Comparison of ENCODE assay signal across 16 cellular contexts in the genomic region with DNA sequence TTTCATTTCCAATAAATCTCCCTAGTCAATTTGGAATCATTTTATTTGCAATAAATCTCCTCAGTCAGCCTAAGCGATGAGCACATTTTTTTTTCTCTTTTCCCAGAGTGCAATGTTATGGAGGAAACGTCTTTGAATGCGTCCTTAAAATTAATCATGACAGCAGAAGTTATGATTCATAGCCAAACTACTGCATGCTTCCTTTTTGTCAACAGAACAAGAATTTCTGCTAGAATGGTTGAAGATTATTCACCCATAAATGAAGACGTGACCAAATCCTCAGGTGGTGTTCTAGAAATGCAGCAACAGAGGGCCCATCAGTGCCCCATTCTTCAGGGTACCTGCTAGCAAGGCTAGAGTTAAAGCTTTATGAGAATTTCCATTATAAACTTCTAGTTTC.
DNase-seq lines count a peak whose midpoint lies in the region; ATAC-seq and TF ChIP-seq lines count a peak whose summit lies in the region.
"Had no signal": no experiment of that assay in that cellular context is flagged by ENCODE, and none has a peak within 500 bp of the region (broad histone marks: within the 10 kb centered on the region; RNA-seq: fewer than 3 reads in every experiment).

No MANE protein-coding gene starts in this region.

- DNase-seq in BJ (ENCODE audit: low read depth) (peak; percentile 13), HFFc6 (peak; percentile 30), astrocyte of the hippocampus (ENCODE audit: low read depth, low spot score) (peak; percentile 46), kidney epithelial cell (ENCODE audit: low read depth) (peak; percentile 31), vagina (ENCODE audit: extremely low spot score in 2 of 2) (no peak), NCI-H524 (lab: John Stamatoyannopoulos, UW) (no peak), NCI-H82 (lab: John Stamatoyannopoulos, UW) (no peak)
- DNase-seq: activated CD8-positive, alpha-beta T cell treated with anti-CD3 and anti-CD28 coated beads, Interleukin-2, amount 10 ng/mL, durations not matched to agents 7 days and 5 days; activated effector memory CD4-positive, alpha-beta T cell treated with anti-CD3 and anti-CD28 coated beads, Interleukin-2, amount 50 U/mL, for 16 hours; DND-41; KG1; SIG-M5; upper lobe of left lung had no signal

- no peaks in the 10 kb centered on the region for H3K4me1 ChIP-seq in vagina
- H3K4me1 ChIP-seq: upper lobe of left lung had no signal

- H3K9me3 ChIP-seq in vagina = no peaks in the 10 kb centered on the region
- H3K9me3 ChIP-seq: upper lobe of left lung had no signal

- no peak overlapping the region for H3K4me3 ChIP-seq in BJ (ENCODE audit: low read depth, low read length)
- H3K4me3 ChIP-seq in kidney epithelial cell (ENCODE audit: low read depth, low read length) = no peak overlapping the region
- H3K4me3 ChIP-seq in vagina = no peak overlapping the region
- H3K4me3 ChIP-seq: cardiac muscle cell, upper lobe of left lung had no signal

- H3K9me3 Mint-ChIP-seq in HFFc6 = peaks cover 8% of the 10 kb centered on the region

- H3K36me3 ChIP-seq in BJ (ENCODE audit: control insufficient read depth, insufficient read depth, low read length) = no peaks in the 10 kb centered on the region
- H3K36me3 ChIP-seq in kidney epithelial cell (ENCODE audit: control insufficient read depth, insufficient read depth, low read length) = no peaks in the 10 kb centered on the region
- H3K36me3 ChIP-seq in vagina = no peaks in the 10 kb centered on the region
- H3K36me3 ChIP-seq: cardiac muscle cell, upper lobe of left lung had no signal

- H3K4me3 Mint-ChIP-seq in HFFc6 = no peak overlapping the region
- H3K4me3 Mint-ChIP-seq: activated CD8-positive, alpha-beta T cell treated with anti-CD3 and anti-CD28 coated beads, Interleukin-2, amount 10 ng/mL, durations not matched to agents 7 days and 5 days; B cell had no signal

- no peak for TF ChIP-seq POLR2A in vagina (IDR thresholded peaks at IDR 0.05)

- POLR2A ChIA-PET in BJ (lab: Charles Lee) = no interaction called here

- no peaks in the 10 kb centered on the region for H3K4me1 Mint-ChIP-seq in HFFc6 (ENCODE audit: low read depth)

- no peaks in the 10 kb centered on the region for H3K27me3 Mint-ChIP-seq in HFFc6 (ENCODE audit: insufficient read depth)

- no peak for TF ChIP-seq CTCF in BJ (IDR thresholded peaks at IDR 0.05; ENCODE audit: insufficient read depth, low read depth, low read length)
- no peak for TF ChIP-seq CTCF in HFFc6 (IDR thresholded peaks at IDR 0.05)
- no peak for TF ChIP-seq CTCF in kidney epithelial cell (IDR thresholded peaks at IDR 0.05; ENCODE audit: insufficient read depth, low read length, poor library complexity, severe bottlenecking)
- TF ChIP-seq CTCF in vagina (IDR thresholded peaks at IDR 0.05) = no peak

- no peaks in the 10 kb centered on the region for H3K27me3 ChIP-seq in BJ (ENCODE audit: control insufficient read depth, insufficient read depth, low read length)
- H3K27me3 ChIP-seq in kidney epithelial cell (ENCODE audit: control insufficient read depth, insufficient read depth, low read length) = no peaks in the 10 kb centered on the region
- no peaks in the 10 kb centered on the region for H3K27me3 ChIP-seq in vagina
- H3K27me3 ChIP-seq: cardiac muscle cell, upper lobe of left lung had no signal

- intact Hi-C loops in vagina (cut with DNase I) = no loop called here

- ATAC-seq in HG02885 (IDR thresholded peaks at IDR 0.05; ENCODE audit: poor library complexity, unreplicated experiment) = no peak
- ATAC-seq: activated CD8-positive, alpha-beta T cell treated with anti-CD3 and anti-CD28 coated beads, Interleukin-2, amount 10 ng/mL, durations not matched to agents 7 days and 5 days had no signal

- CTCF ChIA-PET in BJ (lab: Yijun Ruan, JAX) = no interaction called here

- H3K27ac ChIP-seq in vagina = no peak overlapping the region
- H3K27ac ChIP-seq: cardiac muscle cell, upper lobe of left lung had no signal

- H3K27ac Mint-ChIP-seq in HFFc6 = no peak overlapping the region
- H3K27ac Mint-ChIP-seq: activated CD8-positive, alpha-beta T cell treated with anti-CD3 and anti-CD28 coated beads, Interleukin-2, amount 10 ng/mL, durations not matched to agents 7 days and 5 days; B cell had no signal

- no peaks in the 10 kb centered on the region for H3K36me3 Mint-ChIP-seq in HFFc6 (ENCODE audit: low read depth)

Comparison
In these comparisons a context has a peak if more than half of its experiments do, and no peak if none do; other contexts are left out.
1. DNase-seq: peak in BJ (single experiment), HFFc6 (single experiment), astrocyte of the hippocampus (single experiment) and kidney epithelial cell (single experiment); none in vagina (0 of 2), NCI-H524 (0 of 2) and NCI-H82 (single experiment).